ENCODE assay signal across 17 cellular contexts in genomic region chr3:106570426-106570825, GRCh38.
DNase-seq lines count a peak whose midpoint lies in the region; FAIRE-seq and TF ChIP-seq lines count a peak whose summit lies in the region.
"Had no signal": no experiment of that assay in that cellular context is flagged by ENCODE, and none has a peak within 500 bp of the region (broad histone marks: within the 10 kb centered on the region; RNA-seq: fewer than 3 reads in every experiment).

No MANE protein-coding gene starts in this region.

- no peak overlapping the region for H3K4me3 Mint-ChIP-seq in astrocyte (ENCODE audit: unreplicated experiment)
- H3K4me3 Mint-ChIP-seq: CD8-positive, alpha-beta memory T cell; GM23338; H9; IgD-negative memory B cell had no signal

- H3K4me1 ChIP-seq in astrocyte (ENCODE audit: insufficient read depth, low read length) = no peaks in the 10 kb centered on the region
- H3K4me1 ChIP-seq: A549, BLaER1, Caco-2 had no signal

- H3K9me3 Mint-ChIP-seq in astrocyte (ENCODE audit: unreplicated experiment) = no peaks in the 10 kb centered on the region
- H3K9me3 Mint-ChIP-seq: CD8-positive, alpha-beta memory T cell; GM23338; H9; IgD-negative memory B cell had no signal

- TF ChIP-seq CTCF in astrocyte (IDR thresholded peaks at IDR 0.05; ENCODE audit: insufficient read depth, low read depth, low read length) = no peak

- H3K79me2 ChIP-seq in astrocyte (ENCODE audit: insufficient read depth, low read length) = no peaks in the 10 kb centered on the region

- H3K36me3 Mint-ChIP-seq in astrocyte (ENCODE audit: low read depth, unreplicated experiment) = no peaks in the 10 kb centered on the region
- H3K36me3 Mint-ChIP-seq: CD8-positive, alpha-beta memory T cell; IgD-negative memory B cell had no signal

- H3K9ac ChIP-seq in astrocyte (ENCODE audit: low read length) = no peak overlapping the region
- H3K9ac ChIP-seq: BLaER1 had no signal

- no peak overlapping the region for H3K4me3 ChIP-seq in astrocyte (ENCODE audit: insufficient read depth, low read depth, low read length)
- H3K4me3 ChIP-seq: A549, BLaER1, GM12878, GM23338 had no signal

- H3K9me3 ChIP-seq in astrocyte (ENCODE audit: insufficient read depth, low read depth, low read length) = no peaks in the 10 kb centered on the region
- H3K9me3 ChIP-seq: A549, BLaER1, Caco-2 had no signal

- DNase-seq in H54 (ENCODE audit: insufficient read length, low spot score) (no peak), astrocyte (ENCODE audit: low read depth) (no peak), glomerular endothelial cell (ENCODE audit: extremely low read depth, low read depth, low spot score) (peak; percentile 57), T-helper 2 cell (no peak), AG08395 (ENCODE audit: low spot score) (no peak), NCI-H1436 (lab: John Stamatoyannopoulos, UW) (no peak), NCI-H748 (lab: John Stamatoyannopoulos, UW; ENCODE audit: unreplicated experiment) (no peak)
- DNase-seq: Caco-2; CD8-positive, alpha-beta memory T cell; DND-41; H9 had no signal

- no peak overlapping the region for H3K4me2 ChIP-seq in astrocyte (ENCODE audit: low read length)
- H3K4me2 ChIP-seq: A549, BLaER1, GM23338 had no signal

- no peaks in the 10 kb centered on the region for H4K20me1 ChIP-seq in astrocyte (ENCODE audit: insufficient read depth, low read length)
- H4K20me1 ChIP-seq: BLaER1 had no signal

- H3K4me1 Mint-ChIP-seq in astrocyte (ENCODE audit: low read depth, unreplicated experiment) = no peaks in the 10 kb centered on the region

- H3K27me3 ChIP-seq in astrocyte (ENCODE audit: insufficient read depth, low read length) = no peaks in the 10 kb centered on the region
- H3K27me3 ChIP-seq: BLaER1 had no signal

- H3K27me3 Mint-ChIP-seq in astrocyte (ENCODE audit: low read depth, unreplicated experiment) = no peaks in the 10 kb centered on the region
- H3K27me3 Mint-ChIP-seq: IgD-negative memory B cell had no signal

- peak overlapping the region; percentile 39 for H2AFZ ChIP-seq in astrocyte (ENCODE audit: low read depth, low read length)
- H2AFZ ChIP-seq: GM23338 had no signal

- H3K27ac Mint-ChIP-seq in astrocyte (ENCODE audit: unreplicated experiment) = no peak overlapping the region
- H3K27ac Mint-ChIP-seq: CD8-positive, alpha-beta memory T cell; GM23338; H9; IgD-negative memory B cell had no signal

- FAIRE-seq in H54 (lab: Jason Lieb, UNC) (peak; percentile 33), astrocyte (lab: Jason Lieb, UNC) (no peak)
- FAIRE-seq: A549, GM12878, GM18507 had no signal

- no peak overlapping the region for H3K27ac ChIP-seq in astrocyte (ENCODE audit: low read depth, low read length)
- H3K27ac ChIP-seq: A549, BLaER1 had no signal

- H3K36me3 ChIP-seq in astrocyte (ENCODE audit: insufficient read depth, low read length) = no peaks in the 10 kb centered on the region
- H3K36me3 ChIP-seq: BLaER1 had no signal

- no peak for TF ChIP-seq POLR2A in H54 (IDR thresholded peaks at IDR 0.05; ENCODE audit: low read depth, low read length)
